In the genomic region with DNA sequence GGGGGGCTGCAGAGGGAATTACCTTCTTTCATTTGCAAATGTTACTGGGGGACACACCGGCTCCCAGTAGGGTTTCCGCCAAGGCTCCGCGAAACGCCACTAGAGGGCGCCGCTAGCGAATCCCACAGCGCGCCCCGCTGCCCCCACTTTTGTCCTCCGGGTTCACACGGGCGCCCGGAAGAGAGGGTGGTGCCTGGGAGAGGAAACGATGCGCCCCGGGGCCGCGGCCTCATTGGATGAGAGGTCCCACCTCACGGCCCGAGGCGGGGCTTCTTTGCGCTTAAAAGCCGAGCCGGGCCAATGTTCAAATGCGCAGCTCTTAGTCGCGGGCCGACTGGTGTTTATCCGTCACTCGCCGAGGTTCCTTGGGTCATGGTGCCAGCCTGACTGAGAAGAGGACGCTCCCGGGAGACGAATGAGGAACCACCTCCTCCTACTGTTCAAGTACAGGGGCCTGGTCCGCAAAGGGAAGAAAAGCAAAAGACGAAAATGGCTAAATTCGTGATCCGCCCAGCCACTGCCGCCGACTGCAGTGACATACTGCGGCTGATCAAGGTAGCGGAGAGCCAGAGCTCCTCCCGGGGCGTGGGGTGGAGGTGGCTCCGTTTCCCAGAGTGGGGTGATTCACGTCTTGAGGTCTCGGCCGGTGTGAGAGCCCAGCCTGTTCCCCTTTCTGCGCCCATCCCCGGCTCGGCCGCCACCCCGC, we compare ENCODE assay signal across 1 cellular context.
TF ChIP-seq lines count a peak whose summit lies in the region.

A gene (plus strand): TSS at position 311 of the 706 bp plus-strand sequence. CDS start 179 bp downstream, at position 490.

TF ChIP-seq in K562, 482 proteins besides CTCF, POLR2A, EP300 and RAD21 (continued from another document and continues in another):
- TF ChIP-seq MAFG (tag; conservative IDR thresholded peaks at IDR 0.05): no peak
- TF ChIP-seq, protein P1, sequence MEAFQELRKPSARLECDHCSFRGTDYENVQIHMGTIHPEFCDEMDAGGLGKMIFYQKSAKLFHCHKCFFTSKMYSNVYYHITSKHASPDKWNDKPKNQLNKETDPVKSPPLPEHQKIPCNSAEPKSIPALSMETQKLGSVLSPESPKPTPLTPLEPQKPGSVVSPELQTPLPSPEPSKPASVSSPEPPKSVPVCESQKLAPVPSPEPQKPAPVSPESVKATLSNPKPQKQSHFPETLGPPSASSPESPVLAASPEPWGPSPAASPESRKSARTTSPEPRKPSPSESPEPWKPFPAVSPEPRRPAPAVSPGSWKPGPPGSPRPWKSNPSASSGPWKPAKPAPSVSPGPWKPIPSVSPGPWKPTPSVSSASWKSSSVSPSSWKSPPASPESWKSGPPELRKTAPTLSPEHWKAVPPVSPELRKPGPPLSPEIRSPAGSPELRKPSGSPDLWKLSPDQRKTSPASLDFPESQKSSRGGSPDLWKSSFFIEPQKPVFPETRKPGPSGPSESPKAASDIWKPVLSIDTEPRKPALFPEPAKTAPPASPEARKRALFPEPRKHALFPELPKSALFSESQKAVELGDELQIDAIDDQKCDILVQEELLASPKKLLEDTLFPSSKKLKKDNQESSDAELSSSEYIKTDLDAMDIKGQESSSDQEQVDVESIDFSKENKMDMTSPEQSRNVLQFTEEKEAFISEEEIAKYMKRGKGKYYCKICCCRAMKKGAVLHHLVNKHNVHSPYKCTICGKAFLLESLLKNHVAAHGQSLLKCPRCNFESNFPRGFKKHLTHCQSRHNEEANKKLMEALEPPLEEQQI (IDR thresholded peaks at IDR 0.05): no peak
- peak; percentile 59; the same call in 1 of the 2 replicates for TF ChIP-seq GTF2F1 (IDR thresholded peaks at IDR 0.05; ENCODE audit: low read depth, low read length)
- peak; percentile 87 for TF ChIP-seq GTF2A2 (tag; IDR thresholded peaks at IDR 0.05)
- TF ChIP-seq YY1 (IDR thresholded peaks at IDR 0.05; ENCODE audit: borderline replicate concordance in 1 of 3, control insufficient read depth in 1 of 3, extremely low read depth in 1 of 3, insufficient read depth in 3 of 3, insufficient read length in 1 of 3, insufficient replicate concordance in 2 of 3, low read depth in 1 of 3, low read length in 2 of 3): peak in 1 of 3 experiments; percentile 77
- peak; percentile 14; the same call in 1 of the 2 replicates for TF ChIP-seq TOE1 (IDR thresholded peaks at IDR 0.05; ENCODE audit: borderline replicate concordance)
- no peak for TF ChIP-seq TOE1 (CRISPR knock-in tag; IDR thresholded peaks at IDR 0.05; ENCODE audit: borderline replicate concordance, low read depth)
- TF ChIP-seq, protein P2, sequence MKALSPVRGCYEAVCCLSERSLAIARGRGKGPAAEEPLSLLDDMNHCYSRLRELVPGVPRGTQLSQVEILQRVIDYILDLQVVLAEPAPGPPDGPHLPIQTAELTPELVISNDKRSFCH (CRISPR knock-in tag; IDR thresholded peaks at IDR 0.05): no peak
- TF ChIP-seq, protein P2 (tag; IDR thresholded peaks at IDR 0.05): 0 out of 2 replicates have a peak, but pooled peaks have one; percentile 25
- TF ChIP-seq, protein P3, sequence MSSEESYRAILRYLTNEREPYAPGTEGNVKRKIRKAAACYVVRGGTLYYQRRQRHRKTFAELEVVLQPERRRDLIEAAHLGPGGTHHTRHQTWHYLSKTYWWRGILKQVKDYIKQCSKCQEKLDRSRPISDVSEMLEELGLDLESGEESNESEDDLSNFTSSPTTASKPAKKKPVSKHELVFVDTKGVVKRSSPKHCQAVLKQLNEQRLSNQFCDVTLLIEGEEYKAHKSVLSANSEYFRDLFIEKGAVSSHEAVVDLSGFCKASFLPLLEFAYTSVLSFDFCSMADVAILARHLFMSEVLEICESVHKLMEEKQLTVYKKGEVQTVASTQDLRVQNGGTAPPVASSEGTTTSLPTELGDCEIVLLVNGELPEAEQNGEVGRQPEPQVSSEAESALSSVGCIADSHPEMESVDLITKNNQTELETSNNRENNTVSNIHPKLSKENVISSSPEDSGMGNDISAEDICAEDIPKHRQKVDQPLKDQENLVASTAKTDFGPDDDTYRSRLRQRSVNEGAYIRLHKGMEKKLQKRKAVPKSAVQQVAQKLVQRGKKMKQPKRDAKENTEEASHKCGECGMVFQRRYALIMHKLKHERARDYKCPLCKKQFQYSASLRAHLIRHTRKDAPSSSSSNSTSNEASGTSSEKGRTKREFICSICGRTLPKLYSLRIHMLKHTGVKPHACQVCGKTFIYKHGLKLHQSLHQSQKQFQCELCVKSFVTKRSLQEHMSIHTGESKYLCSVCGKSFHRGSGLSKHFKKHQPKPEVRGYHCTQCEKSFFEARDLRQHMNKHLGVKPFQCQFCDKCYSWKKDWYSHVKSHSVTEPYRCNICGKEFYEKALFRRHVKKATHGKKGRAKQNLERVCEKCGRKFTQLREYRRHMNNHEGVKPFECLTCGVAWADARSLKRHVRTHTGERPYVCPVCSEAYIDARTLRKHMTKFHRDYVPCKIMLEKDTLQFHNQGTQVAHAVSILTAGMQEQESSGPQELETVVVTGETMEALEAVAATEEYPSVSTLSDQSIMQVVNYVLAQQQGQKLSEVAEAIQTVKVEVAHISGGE (CRISPR knock-in tag; IDR thresholded peaks at IDR 0.05): peak in 2 of 3 experiments; percentile 76 to 95; a peak in 4 of 6 replicates
- TF ChIP-seq, protein P4, sequence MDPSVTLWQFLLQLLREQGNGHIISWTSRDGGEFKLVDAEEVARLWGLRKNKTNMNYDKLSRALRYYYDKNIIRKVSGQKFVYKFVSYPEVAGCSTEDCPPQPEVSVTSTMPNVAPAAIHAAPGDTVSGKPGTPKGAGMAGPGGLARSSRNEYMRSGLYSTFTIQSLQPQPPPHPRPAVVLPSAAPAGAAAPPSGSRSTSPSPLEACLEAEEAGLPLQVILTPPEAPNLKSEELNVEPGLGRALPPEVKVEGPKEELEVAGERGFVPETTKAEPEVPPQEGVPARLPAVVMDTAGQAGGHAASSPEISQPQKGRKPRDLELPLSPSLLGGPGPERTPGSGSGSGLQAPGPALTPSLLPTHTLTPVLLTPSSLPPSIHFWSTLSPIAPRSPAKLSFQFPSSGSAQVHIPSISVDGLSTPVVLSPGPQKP (CRISPR knock-in tag; IDR thresholded peaks at IDR 0.05): no peak
- TF ChIP-seq PRMT5 (CRISPR knock-in tag; IDR thresholded peaks at IDR 0.05): no peak
- TF ChIP-seq, protein P5, sequence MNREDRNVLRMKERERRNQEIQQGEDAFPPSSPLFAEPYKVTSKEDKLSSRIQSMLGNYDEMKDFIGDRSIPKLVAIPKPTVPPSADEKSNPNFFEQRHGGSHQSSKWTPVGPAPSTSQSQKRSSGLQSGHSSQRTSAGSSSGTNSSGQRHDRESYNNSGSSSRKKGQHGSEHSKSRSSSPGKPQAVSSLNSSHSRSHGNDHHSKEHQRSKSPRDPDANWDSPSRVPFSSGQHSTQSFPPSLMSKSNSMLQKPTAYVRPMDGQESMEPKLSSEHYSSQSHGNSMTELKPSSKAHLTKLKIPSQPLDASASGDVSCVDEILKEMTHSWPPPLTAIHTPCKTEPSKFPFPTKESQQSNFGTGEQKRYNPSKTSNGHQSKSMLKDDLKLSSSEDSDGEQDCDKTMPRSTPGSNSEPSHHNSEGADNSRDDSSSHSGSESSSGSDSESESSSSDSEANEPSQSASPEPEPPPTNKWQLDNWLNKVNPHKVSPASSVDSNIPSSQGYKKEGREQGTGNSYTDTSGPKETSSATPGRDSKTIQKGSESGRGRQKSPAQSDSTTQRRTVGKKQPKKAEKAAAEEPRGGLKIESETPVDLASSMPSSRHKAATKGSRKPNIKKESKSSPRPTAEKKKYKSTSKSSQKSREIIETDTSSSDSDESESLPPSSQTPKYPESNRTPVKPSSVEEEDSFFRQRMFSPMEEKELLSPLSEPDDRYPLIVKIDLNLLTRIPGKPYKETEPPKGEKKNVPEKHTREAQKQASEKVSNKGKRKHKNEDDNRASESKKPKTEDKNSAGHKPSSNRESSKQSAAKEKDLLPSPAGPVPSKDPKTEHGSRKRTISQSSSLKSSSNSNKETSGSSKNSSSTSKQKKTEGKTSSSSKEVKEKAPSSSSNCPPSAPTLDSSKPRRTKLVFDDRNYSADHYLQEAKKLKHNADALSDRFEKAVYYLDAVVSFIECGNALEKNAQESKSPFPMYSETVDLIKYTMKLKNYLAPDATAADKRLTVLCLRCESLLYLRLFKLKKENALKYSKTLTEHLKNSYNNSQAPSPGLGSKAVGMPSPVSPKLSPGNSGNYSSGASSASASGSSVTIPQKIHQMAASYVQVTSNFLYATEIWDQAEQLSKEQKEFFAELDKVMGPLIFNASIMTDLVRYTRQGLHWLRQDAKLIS (CRISPR knock-in tag; IDR thresholded peaks at IDR 0.05): peak; percentile 95
- TF ChIP-seq, protein P6, sequence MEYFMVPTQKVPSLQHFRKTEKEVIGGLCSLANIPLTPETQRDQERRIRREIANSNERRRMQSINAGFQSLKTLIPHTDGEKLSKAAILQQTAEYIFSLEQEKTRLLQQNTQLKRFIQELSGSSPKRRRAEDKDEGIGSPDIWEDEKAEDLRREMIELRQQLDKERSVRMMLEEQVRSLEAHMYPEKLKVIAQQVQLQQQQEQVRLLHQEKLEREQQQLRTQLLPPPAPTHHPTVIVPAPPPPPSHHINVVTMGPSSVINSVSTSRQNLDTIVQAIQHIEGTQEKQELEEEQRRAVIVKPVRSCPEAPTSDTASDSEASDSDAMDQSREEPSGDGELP (CRISPR knock-in tag; IDR thresholded peaks at IDR 0.05; ENCODE audit: borderline replicate concordance): peak; percentile 71; the same call in 1 of the 2 replicates
- TF ChIP-seq LCOR (CRISPR knock-in tag; IDR thresholded peaks at IDR 0.05): peak; percentile 77
- 0 out of 2 replicates have a peak, but pooled peaks have one; percentile 37 for TF ChIP-seq RUNX1 (IDR thresholded peaks at IDR 0.05; ENCODE audit: low read depth)
- peak; percentile 97 for TF ChIP-seq TAF1 (IDR thresholded peaks at IDR 0.05; ENCODE audit: control insufficient read depth, extremely low read depth, insufficient read depth, low read length, severe bottlenecking)
- 0 out of 2 replicates have a peak, but pooled peaks have one; percentile 44 for TF ChIP-seq NCOA1 (IDR thresholded peaks at IDR 0.05; ENCODE audit: low read depth)
- TF ChIP-seq, protein P7, sequence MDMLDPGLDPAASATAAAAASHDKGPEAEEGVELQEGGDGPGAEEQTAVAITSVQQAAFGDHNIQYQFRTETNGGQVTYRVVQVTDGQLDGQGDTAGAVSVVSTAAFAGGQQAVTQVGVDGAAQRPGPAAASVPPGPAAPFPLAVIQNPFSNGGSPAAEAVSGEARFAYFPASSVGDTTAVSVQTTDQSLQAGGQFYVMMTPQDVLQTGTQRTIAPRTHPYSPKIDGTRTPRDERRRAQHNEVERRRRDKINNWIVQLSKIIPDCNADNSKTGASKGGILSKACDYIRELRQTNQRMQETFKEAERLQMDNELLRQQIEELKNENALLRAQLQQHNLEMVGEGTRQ (CRISPR knock-in tag; IDR thresholded peaks at IDR 0.05): no peak
- TF ChIP-seq ESRRA (IDR thresholded peaks at IDR 0.05; ENCODE audit: borderline replicate concordance, low read depth): peak; percentile 64; the same call in 1 of the 2 replicates
- peak; percentile 57; the same call in 1 of the 2 replicates for TF ChIP-seq RNF2 (IDR thresholded peaks at IDR 0.05)
- peak; percentile 82 for TF ChIP-seq SMAD1 (IDR thresholded peaks at IDR 0.05; ENCODE audit: low read depth, low read length, partially characterized antibody)
- TF ChIP-seq, protein P8, sequence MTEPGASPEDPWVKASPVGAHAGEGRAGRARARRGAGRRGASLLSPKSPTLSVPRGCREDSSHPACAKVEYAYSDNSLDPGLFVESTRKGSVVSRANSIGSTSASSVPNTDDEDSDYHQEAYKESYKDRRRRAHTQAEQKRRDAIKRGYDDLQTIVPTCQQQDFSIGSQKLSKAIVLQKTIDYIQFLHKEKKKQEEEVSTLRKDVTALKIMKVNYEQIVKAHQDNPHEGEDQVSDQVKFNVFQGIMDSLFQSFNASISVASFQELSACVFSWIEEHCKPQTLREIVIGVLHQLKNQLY (CRISPR knock-in tag; conservative IDR thresholded peaks at IDR 0.05): no peak
- TF ChIP-seq ZKSCAN1 (IDR thresholded peaks at IDR 0.05; ENCODE audit: low read depth, low read length): no peak
- TF ChIP-seq KHSRP (IDR thresholded peaks at IDR 0.05): no peak
- TF ChIP-seq ZNF384 (IDR thresholded peaks at IDR 0.05; ENCODE audit: low read depth, low read length): peak; percentile 66; the same call in 1 of the 2 replicates
- TF ChIP-seq ZNF212 (CRISPR knock-in tag; IDR thresholded peaks at IDR 0.05): no peak
- peak; percentile 76 for TF ChIP-seq CXXC5 (CRISPR knock-in tag; IDR thresholded peaks at IDR 0.05)
- TF ChIP-seq BMI1 (IDR thresholded peaks at IDR 0.05; ENCODE audit: low read length): no peak
- no peak for TF ChIP-seq KAT8 (IDR thresholded peaks at IDR 0.05; ENCODE audit: low read depth)
- TF ChIP-seq CBX1 (IDR thresholded peaks at IDR 0.05; ENCODE audit: low read depth): peak; percentile 89
- peak; percentile 28; the same call in 1 of the 2 replicates for TF ChIP-seq BHLHE40 (IDR thresholded peaks at IDR 0.05; ENCODE audit: low read length)
- TF ChIP-seq, protein P9, sequence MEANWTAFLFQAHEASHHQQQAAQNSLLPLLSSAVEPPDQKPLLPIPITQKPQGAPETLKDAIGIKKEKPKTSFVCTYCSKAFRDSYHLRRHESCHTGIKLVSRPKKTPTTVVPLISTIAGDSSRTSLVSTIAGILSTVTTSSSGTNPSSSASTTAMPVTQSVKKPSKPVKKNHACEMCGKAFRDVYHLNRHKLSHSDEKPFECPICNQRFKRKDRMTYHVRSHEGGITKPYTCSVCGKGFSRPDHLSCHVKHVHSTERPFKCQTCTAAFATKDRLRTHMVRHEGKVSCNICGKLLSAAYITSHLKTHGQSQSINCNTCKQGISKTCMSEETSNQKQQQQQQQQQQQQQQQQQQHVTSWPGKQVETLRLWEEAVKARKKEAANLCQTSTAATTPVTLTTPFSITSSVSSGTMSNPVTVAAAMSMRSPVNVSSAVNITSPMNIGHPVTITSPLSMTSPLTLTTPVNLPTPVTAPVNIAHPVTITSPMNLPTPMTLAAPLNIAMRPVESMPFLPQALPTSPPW (CRISPR knock-in tag; IDR thresholded peaks at IDR 0.05): peak; percentile 94
- no peak for TF ChIP-seq SETDB1 (IDR thresholded peaks at IDR 0.05; ENCODE audit: low read length)
- no peak for TF ChIP-seq ZNF263 (CRISPR knock-in tag; IDR thresholded peaks at IDR 0.05; ENCODE audit: borderline replicate concordance)
- no peak for TF ChIP-seq U2AF2 (optimal IDR thresholded peaks at IDR 0.05; ENCODE audit: low read depth, low read length)
- TF ChIP-seq SUPT5H (IDR thresholded peaks at IDR 0.05): peak; percentile 99
- TF ChIP-seq PHF8 (IDR thresholded peaks at IDR 0.05; ENCODE audit: borderline replicate concordance, low read length): peak; percentile 92
- no peak for TF ChIP-seq NUFIP1 (IDR thresholded peaks at IDR 0.05; ENCODE audit: partially characterized antibody)
- TF ChIP-seq PHF20 (IDR thresholded peaks at IDR 0.05; ENCODE audit: partially characterized antibody): no peak
- no peak for TF ChIP-seq ETS2 (tag; IDR thresholded peaks at IDR 0.05; ENCODE audit: borderline replicate concordance, poor library complexity, severe bottlenecking)
- TF ChIP-seq SMAD3 (CRISPR knock-in tag; conservative IDR thresholded peaks at IDR 0.05): no peak
- TF ChIP-seq, protein P10, sequence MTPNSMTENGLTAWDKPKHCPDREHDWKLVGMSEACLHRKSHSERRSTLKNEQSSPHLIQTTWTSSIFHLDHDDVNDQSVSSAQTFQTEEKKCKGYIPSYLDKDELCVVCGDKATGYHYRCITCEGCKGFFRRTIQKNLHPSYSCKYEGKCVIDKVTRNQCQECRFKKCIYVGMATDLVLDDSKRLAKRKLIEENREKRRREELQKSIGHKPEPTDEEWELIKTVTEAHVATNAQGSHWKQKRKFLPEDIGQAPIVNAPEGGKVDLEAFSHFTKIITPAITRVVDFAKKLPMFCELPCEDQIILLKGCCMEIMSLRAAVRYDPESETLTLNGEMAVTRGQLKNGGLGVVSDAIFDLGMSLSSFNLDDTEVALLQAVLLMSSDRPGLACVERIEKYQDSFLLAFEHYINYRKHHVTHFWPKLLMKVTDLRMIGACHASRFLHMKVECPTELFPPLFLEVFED (CRISPR knock-in tag; conservative IDR thresholded peaks at IDR 0.05): 0 out of 2 replicates have a peak, but pooled peaks have one; percentile 63
- peak; percentile 96 for TF ChIP-seq PML (IDR thresholded peaks at IDR 0.05; ENCODE audit: low read length)
